1 cellular context compared by ENCODE assay signal in the genomic region with DNA sequence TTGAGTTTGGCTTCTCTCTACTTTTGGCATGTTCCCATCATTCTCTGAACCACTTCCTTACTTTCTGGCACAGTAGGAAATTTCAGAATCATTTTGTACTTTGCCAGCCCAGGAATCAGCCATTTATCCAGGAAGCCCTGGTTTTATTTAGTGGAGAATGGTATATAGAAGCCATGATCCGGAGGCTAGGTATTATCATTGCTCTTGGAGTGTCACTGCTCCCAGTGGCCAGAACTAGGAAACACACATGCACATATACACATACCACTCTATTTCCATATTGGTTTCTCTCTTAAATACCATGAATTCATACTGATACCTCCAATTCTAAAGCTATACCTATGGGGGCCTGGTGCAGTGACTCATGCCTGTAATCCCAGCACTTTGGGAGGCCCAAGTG.
TF ChIP-seq lines count a peak whose summit lies in the region.

No MANE protein-coding gene starts in this region.

TF ChIP-seq in WTC11, 78 proteins besides CTCF, POLR2A, EP300 and RAD21 (continued from another document):
- no peak for TF ChIP-seq SMAD3 (CRISPR knock-in tag; IDR thresholded peaks at IDR 0.05; ENCODE audit: borderline replicate concordance)
- no peak for TF ChIP-seq SP1 (CRISPR knock-in tag; conservative IDR thresholded peaks at IDR 0.05)
